15 cellular contexts compared by ENCODE assay signal in the genomic region with DNA sequence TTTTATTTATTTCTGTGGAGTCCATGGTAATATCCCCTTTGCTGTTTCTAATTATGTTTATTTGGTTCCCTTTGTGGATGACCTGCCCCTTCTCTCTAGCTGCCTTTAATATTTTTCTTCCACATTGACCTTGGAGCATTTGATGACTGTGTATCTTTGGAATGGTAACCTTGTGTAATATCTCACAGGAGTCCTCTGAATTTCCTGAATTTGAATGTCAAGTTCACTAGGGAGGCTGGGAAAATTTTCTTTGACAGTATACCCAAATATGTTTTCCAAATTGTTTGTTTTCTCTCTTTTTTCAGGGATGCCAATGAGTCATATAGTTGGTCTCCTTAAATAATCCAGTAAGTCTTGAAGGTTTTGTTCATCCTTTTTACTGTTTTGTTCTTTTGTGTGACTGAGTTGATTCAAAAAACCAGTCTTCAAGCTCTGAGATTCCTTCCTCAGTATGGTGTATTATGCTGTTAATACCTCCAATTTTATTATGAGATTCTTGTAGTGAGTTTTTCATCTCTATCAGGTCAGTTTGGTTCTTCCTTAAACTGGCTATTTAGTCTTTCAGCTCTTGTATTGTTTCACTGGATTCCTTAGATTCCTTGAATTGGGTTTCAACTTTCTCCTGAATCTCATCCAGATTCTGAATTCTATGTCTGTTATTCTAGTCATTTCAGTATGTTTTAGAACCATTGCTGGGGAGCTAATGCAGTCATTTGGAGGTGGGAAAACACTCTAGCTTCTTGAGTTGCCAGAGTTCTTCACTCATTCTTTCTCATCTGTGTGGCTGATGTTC.
DNase-seq lines count a peak whose midpoint lies in the region; FAIRE-seq and TF ChIP-seq lines count a peak whose summit lies in the region.
"Had no signal": no experiment of that assay in that cellular context is flagged by ENCODE, and none has a peak within 500 bp of the region (broad histone marks: within the 10 kb centered on the region; RNA-seq: fewer than 3 reads in every experiment).

No MANE protein-coding gene starts in this region.

- H3K4me3 ChIP-seq in bronchial epithelial cell (ENCODE audit: low read depth, low read length), result no peak overlapping the region
- no peak overlapping the region for H3K4me3 ChIP-seq in small intestine (ENCODE audit: low read depth in 1 of 2, low read length in 2 of 2)
- H3K4me3 ChIP-seq: heart right ventricle, prostate gland, suprapubic skin had no signal

- DNase-seq in AG08395 (ENCODE audit: low spot score) (peak; percentile 61), HT1080 (ENCODE audit: low read depth) (peak; percentile 33), bronchial epithelial cell (ENCODE audit: low read depth) (peak; percentile 46), kidney tubule cell (ENCODE audit: low spot score) (peak; percentile 62), GM10248 (ENCODE audit: extremely low spot score) (no peak), ecto neural progenitor cell (ENCODE audit: low spot score) (no peak), small intestine (no peak), RKO (ENCODE audit: low spot score) (no peak)
- DNase-seq: activated naive CD4-positive, alpha-beta T cell treated with anti-CD3 and anti-CD28 coated beads, Interleukin-2, amount 10 ng/mL, durations not matched to agents 7 days and 5 days; endodermal cell; heart right ventricle; left cardiac atrium; RPMI8226 had no signal

- H3K36me3 ChIP-seq in bronchial epithelial cell (ENCODE audit: control insufficient read depth, insufficient read depth, low read length) (no peaks in the 10 kb centered on the region), small intestine (ENCODE audit: control insufficient read depth in 2 of 2, insufficient read depth in 2 of 2, low read length in 2 of 2) (no peaks in the 10 kb centered on the region)
- H3K36me3 ChIP-seq: heart right ventricle, prostate gland, suprapubic skin had no signal

- H3K4me1 ChIP-seq in small intestine (ENCODE audit: control insufficient read depth in 2 of 2, insufficient read depth in 1 of 2, low read depth in 1 of 2, low read length in 1 of 2), result no peaks in the 10 kb centered on the region
- H3K4me1 ChIP-seq: prostate gland, suprapubic skin had no signal

- H3K27me3 ChIP-seq in bronchial epithelial cell (ENCODE audit: control insufficient read depth, insufficient read depth, low read length) (no peaks in the 10 kb centered on the region), small intestine (ENCODE audit: control insufficient read depth in 2 of 2, insufficient read depth in 2 of 2, low read length in 2 of 2) (no peaks in the 10 kb centered on the region)
- H3K27me3 ChIP-seq: heart right ventricle, suprapubic skin had no signal

- no peak overlapping the region for H3K27ac ChIP-seq in small intestine (ENCODE audit: low read depth in 1 of 2, low read length in 1 of 2)
- H3K27ac ChIP-seq: heart right ventricle, prostate gland, suprapubic skin had no signal

- CTCF ChIA-PET in GM10248 (lab: Yijun Ruan, JAX), result no interaction called here

- POLR2A ChIA-PET in GM10248 (lab: Yijun Ruan, JAX), result no interaction called here

- no peak for TF ChIP-seq CTCF in bronchial epithelial cell (IDR thresholded peaks at IDR 0.05; ENCODE audit: insufficient read depth, low read length, severe bottlenecking)
- no peak for TF ChIP-seq CTCF in GM10248 (IDR thresholded peaks at IDR 0.05; ENCODE audit: control extremely low read depth, extremely low read depth, low read depth, missing control alignments)

- FAIRE-seq in bronchial epithelial cell (lab: Jason Lieb, UNC) (no peak), small intestine (lab: Jason Lieb, UNC) (no peak)

- H3K9me3 ChIP-seq in small intestine (ENCODE audit: control insufficient read depth, low read depth), result no peaks in the 10 kb centered on the region
- H3K9me3 ChIP-seq: prostate gland, suprapubic skin had no signal

Comparison
In these comparisons a context has a peak if more than half of its experiments do, and no peak if none do; other contexts are left out.
1. DNase-seq: peak in AG08395 (single experiment), HT1080 (single experiment), bronchial epithelial cell (single experiment) and kidney tubule cell (single experiment); none in GM10248 (single experiment), ecto neural progenitor cell (single experiment), small intestine (single experiment) and RKO (single experiment).